Comparison of ENCODE assay signal across 12 cellular contexts in genomic region chr5:142981475-142981874, GRCh38.
DNase-seq lines count a peak whose midpoint lies in the region; ATAC-seq, FAIRE-seq and TF ChIP-seq lines count a peak whose summit lies in the region.
"Had no signal": no experiment of that assay in that cellular context is flagged by ENCODE, and none has a peak within 500 bp of the region (broad histone marks: within the 10 kb centered on the region; RNA-seq: fewer than 3 reads in every experiment).

No MANE protein-coding gene starts in this region.

- peaks cover 13% of the 10 kb centered on the region for H3K4me1 ChIP-seq in GM12878 (ENCODE audit: control insufficient read depth, insufficient read depth, low read length)
- peaks cover 39% of the 10 kb centered on the region for H3K4me1 ChIP-seq in HepG2 (ENCODE audit: insufficient read depth, low read length)
- peaks cover 21 to 49% (median 24%) of the 10 kb centered on the region in 4 donors for H3K4me1 ChIP-seq in transverse colon
- peaks cover 20 to 27% of the 10 kb centered on the region in 2 donors for H3K4me1 ChIP-seq in kidney (ENCODE audit: control insufficient read depth in 1 of 2, insufficient read depth in 1 of 2, low read depth in 1 of 2, low read length in 2 of 2)

- intact Hi-C loops in GM12878 (cut with micrococcal nuclease; ENCODE audit: unreplicated experiment) (no loop called here), HepG2 (cut with micrococcal nuclease; ENCODE audit: unreplicated experiment) (no loop called here), transverse colon (cut with DNase I; ENCODE audit: low total_unique reads) (no loop called here), kidney (cut with DNase I) (no loop called here)

- no TSS peak for BruUV-seq in GM12878 (replicated peaks; lab: Mats Ljungman, UMichigan)
- BruUV-seq in HepG2 (replicated peaks; lab: Mats Ljungman, UMichigan): no TSS peak

- FAIRE-seq in GM12878 (lab: Jason Lieb, UNC): no peak
- no peak for FAIRE-seq in HepG2 (lab: Jason Lieb, UNC)
- no peak for FAIRE-seq in kidney (lab: Jason Lieb, UNC)

- TF ChIP-seq CTCF in GM12878 (IDR thresholded peaks at IDR 0.05 in 2 of 3, conservative IDR thresholded peaks at IDR 0.05 in 1 of 3; ENCODE audit: control insufficient read depth in 2 of 3, extremely low read depth in 1 of 3, insufficient read depth in 1 of 3, low read depth in 3 of 3, low read length in 3 of 3) (no peak), HepG2 (CRISPR knock-in tag; IDR thresholded peaks at IDR 0.05) (no peak), transverse colon (IDR thresholded peaks at IDR 0.05) (no peak), kidney (IDR thresholded peaks at IDR 0.05; ENCODE audit: borderline replicate concordance, extremely low read depth, insufficient read depth) (no peak)

- peaks cover 60% of the 10 kb centered on the region for H3K4me1 Mint-ChIP-seq in activated CD8-positive, alpha-beta memory T cell treated with anti-CD3 and anti-CD28 coated beads, Interleukin-2, amount 10 ng/mL, durations not matched to agents 7 days and 5 days

- no peaks in the 10 kb centered on the region for H3K36me3 ChIP-seq in GM12878 (ENCODE audit: control insufficient read depth in 2 of 2, insufficient read depth in 2 of 2, low read length in 1 of 2)
- peaks cover 0 to 4% of the 10 kb centered on the region in 2 experiments; a peak in 1 of 5 replicates for H3K36me3 ChIP-seq in HepG2 (replicated peaks in 1 of 2; ENCODE audit: control insufficient read depth in 1 of 2, insufficient read depth in 2 of 2, low read length in 2 of 2)
- no peaks in the 10 kb centered on the region for H3K36me3 ChIP-seq in transverse colon
- H3K36me3 ChIP-seq in kidney (ENCODE audit: control insufficient read depth in 1 of 2, insufficient read depth in 2 of 2, low read length in 2 of 2): no peaks in the 10 kb centered on the region

- TF ChIP-seq EP300 in GM12878 (IDR thresholded peaks at IDR 0.05; ENCODE audit: borderline replicate concordance in 1 of 2, control insufficient read depth in 1 of 2, low read depth in 2 of 2, low read length in 2 of 2) (no peak), HepG2 (IDR thresholded peaks at IDR 0.05; ENCODE audit: low read depth in 2 of 2, low read length in 2 of 2) (no peak), HepG2 (CRISPR knock-in tag; IDR thresholded peaks at IDR 0.05; ENCODE audit: borderline replicate concordance) (no peak), transverse colon (IDR thresholded peaks at IDR 0.05; ENCODE audit: low read depth) (no peak)

- in situ Hi-C loops in GM12878 (cut with MboI) (no loop called here), HepG2 (cut with HindIII; ENCODE audit: extremely low pct_ligation_motif_present, low pct_unique_long_range_greater_than_20kb) (no loop called here), transverse colon (cut with MboI; ENCODE audit: low pct_ligation_motif_present in 1 of 4, low pct_unique_long_range_greater_than_20kb in 1 of 4, low sequenced_read_pairs in 3 of 4) (no loop called here)

- H3K9me3 ChIP-seq in GM12878 (replicated peaks; ENCODE audit: control insufficient read depth, insufficient read depth, low read length) (no peaks in the 10 kb centered on the region), HepG2 (ENCODE audit: low read length) (no peaks in the 10 kb centered on the region), transverse colon (no peaks in the 10 kb centered on the region), kidney (ENCODE audit: control insufficient read depth in 1 of 2, low read length in 2 of 2) (no peaks in the 10 kb centered on the region)

- H3K4me3 Mint-ChIP-seq in activated CD8-positive, alpha-beta memory T cell treated with anti-CD3 and anti-CD28 coated beads, Interleukin-2, amount 10 ng/mL, durations not matched to agents 7 days and 5 days: no peak overlapping the region
- H3K4me3 Mint-ChIP-seq: B cell, H9 had no signal

- 52% methylated on average over 5 of the region's 5 CpGs for WGBS in GM12878 (ENCODE audit: insufficient coverage, insufficient replicate concordance, low lambda C conversion rate, missing lambda C conversion rate)
- 17% methylated on average over 5 of the region's 5 CpGs for WGBS in HepG2 (ENCODE audit: low lambda C conversion rate)
- WGBS in transverse colon (ENCODE audit: low coverage in 1 of 2), 2 donors: 28 to 39% methylated on average over 2 to 5 of the region's 5 CpGs

- H3K4me2 ChIP-seq in GM12878 (ENCODE audit: control insufficient read depth, insufficient read depth): no peak overlapping the region
- peak overlapping the region; percentile 75 for H3K4me2 ChIP-seq in HepG2 (ENCODE audit: low read depth, low read length)

- H3K27me3 ChIP-seq in GM12878 (replicated peaks in 1 of 2; ENCODE audit: control insufficient read depth in 2 of 2, insufficient read depth in 2 of 2, low read length in 1 of 2) (no peaks in the 10 kb centered on the region), HepG2 (ENCODE audit: control insufficient read depth in 1 of 2, insufficient read depth in 2 of 2, low read length in 2 of 2) (no peaks in the 10 kb centered on the region), transverse colon (no peaks in the 10 kb centered on the region)

- POLR2A ChIA-PET in GM12878 (lab: Charles Lee) (interaction anchor here (1.3 kb wide), 1 partner anchor 17 kb away, joined by 5 read pairs; no protein-coding TSS in a partner anchor), HepG2 (lab: Yijun Ruan, JAX) (no interaction called here)

- H4K20me1 ChIP-seq in GM12878 (ENCODE audit: control insufficient read depth, insufficient read depth): no peaks in the 10 kb centered on the region
- no peaks in the 10 kb centered on the region for H4K20me1 ChIP-seq in HepG2 (ENCODE audit: insufficient read depth, low read length)

- CTCF ChIA-PET in activated CD8-positive, alpha-beta memory T cell treated with anti-CD3 and anti-CD28 coated beads, Interleukin-2, amount 10 ng/mL, durations not matched to agents 7 days and 5 days (lab: Charles Lee): interaction anchor here (1.4 kb wide), 1 partner anchor 10 kb away, joined by 4 read pairs; no protein-coding TSS in a partner anchor
- CTCF ChIA-PET in GM12878 (lab: Yijun Ruan, JAX): interaction anchor here (0.6 to 1.2 kb wide), 3 partner anchors 22 to 28 kb away, joined by 3 to 4 read pairs (median 3); no protein-coding TSS in a partner anchor
- CTCF ChIA-PET in HepG2 (lab: Yijun Ruan, JAX; ENCODE audit: low intra/inter-chr PET ratio, low total read pairs): no interaction called here

- RAD21 ChIA-PET in GM12878 (lab: Charles Lee; ENCODE audit: unreplicated experiment): interaction anchor here (1.0 kb wide), 1 partner anchor 56 kb away, joined by 4 read pairs; no protein-coding TSS in a partner anchor

- H2AFZ ChIP-seq in GM12878 (ENCODE audit: control insufficient read depth, low read depth, low read length) (0 out of 2 replicates have a peak overlapping the region, but pooled peaks have one; percentile 24), HepG2 (ENCODE audit: low read length) (peak overlapping the region; percentile 77)

- SMC1A ChIA-PET in GM12878 (lab: Charles Lee; ENCODE audit: uncharacterized antibody, unreplicated experiment): interaction anchor here (0.6 to 1.0 kb wide), 3 partner anchors 9 to 25 kb away, joined by 3 read pairs; no protein-coding TSS in a partner anchor

- H3K9ac ChIP-seq in GM12878 (ENCODE audit: control insufficient read depth, insufficient read depth, low read length) (no peak overlapping the region), HepG2 (ENCODE audit: insufficient read depth, low read depth, low read length) (peak overlapping the region; percentile 52), kidney (ENCODE audit: low read length in 2 of 2) (no peak overlapping the region)

- ATAC-seq in activated CD8-positive, alpha-beta memory T cell treated with anti-CD3 and anti-CD28 coated beads, Interleukin-2, amount 10 ng/mL, durations not matched to agents 7 days and 5 days: no peak
- ATAC-seq in GM12878 (no peak), HepG2 (no peak), GM21825 (IDR thresholded peaks at IDR 0.05; ENCODE audit: unreplicated experiment) (no peak)

- H3K9me3 Mint-ChIP-seq in activated CD8-positive, alpha-beta memory T cell treated with anti-CD3 and anti-CD28 coated beads, Interleukin-2, amount 10 ng/mL, durations not matched to agents 7 days and 5 days (ENCODE audit: low read depth): no peaks in the 10 kb centered on the region
- H3K9me3 Mint-ChIP-seq: H9 had no signal

- TF ChIP-seq POLR2A in GM12878 (IDR thresholded peaks at IDR 0.05; ENCODE audit: low read depth, low read length): no peak
- TF ChIP-seq POLR2A in HepG2 (IDR thresholded peaks at IDR 0.05; ENCODE audit: insufficient read depth in 1 of 2, low read depth in 2 of 2, low read length in 2 of 2): no peak
- no peak for TF ChIP-seq POLR2A in transverse colon (IDR thresholded peaks at IDR 0.05)

- DNase-seq in activated CD8-positive, alpha-beta memory T cell treated with anti-CD3 and anti-CD28 coated beads, Interleukin-2, amount 10 ng/mL, durations not matched to agents 7 days and 5 days: no peak
- DNase-seq in activated CD8-positive, alpha-beta memory T cell treated with anti-CD3 and anti-CD28 coated beads, Interleukin-2, amount 50 U/mL, for 48 hours: no peak
- no peak for DNase-seq in GM12878 (ENCODE audit: low read depth, low spot score)
- no peak for DNase-seq in HepG2 (ENCODE audit: low spot score)
- no peak for DNase-seq in transverse colon
- no peak for DNase-seq in kidney
- DNase-seq in NCI-H1048 (lab: John Stamatoyannopoulos, UW): no peak
- DNase-seq: H9, NCI-H2081 treated with DMSO at 0.1 percent for 48 hours, SW 1271 had no signal

- no peaks in the 10 kb centered on the region for H3K27me3 Mint-ChIP-seq in activated CD8-positive, alpha-beta memory T cell treated with anti-CD3 and anti-CD28 coated beads, Interleukin-2, amount 10 ng/mL, durations not matched to agents 7 days and 5 days
- H3K27me3 Mint-ChIP-seq: B cell had no signal

- H3K36me3 Mint-ChIP-seq in activated CD8-positive, alpha-beta memory T cell treated with anti-CD3 and anti-CD28 coated beads, Interleukin-2, amount 10 ng/mL, durations not matched to agents 7 days and 5 days: peaks cover 24% of the 10 kb centered on the region

- no peak overlapping the region for H3K4me3 ChIP-seq in GM12878
- peak overlapping the region in 2 of 3 experiments; percentile 39; a peak in 4 of 6 replicates for H3K4me3 ChIP-seq in HepG2 (replicated peaks in 1 of 3; ENCODE audit: insufficient read depth in 1 of 3, low read depth in 2 of 3, low read length in 3 of 3)
- H3K4me3 ChIP-seq in transverse colon: no peak overlapping the region
- no peak overlapping the region for H3K4me3 ChIP-seq in kidney (ENCODE audit: low read length in 2 of 2)

- TF ChIP-seq RAD21 in GM12878 (IDR thresholded peaks at IDR 0.05; ENCODE audit: insufficient read depth, low read depth, low read length) (no peak), HepG2 (CRISPR knock-in tag; IDR thresholded peaks at IDR 0.05) (no peak)

- no peaks in the 10 kb centered on the region for H3K79me2 ChIP-seq in GM12878 (ENCODE audit: control insufficient read depth, insufficient read depth, low read length)
- no peaks in the 10 kb centered on the region for H3K79me2 ChIP-seq in HepG2 (ENCODE audit: insufficient read depth, low read length)

- peak overlapping the region; percentile 71 for H3K27ac Mint-ChIP-seq in activated CD8-positive, alpha-beta memory T cell treated with anti-CD3 and anti-CD28 coated beads, Interleukin-2, amount 10 ng/mL, durations not matched to agents 7 days and 5 days
- H3K27ac Mint-ChIP-seq: B cell had no signal

- H3K27ac ChIP-seq in GM12878 (ENCODE audit: control insufficient read depth, insufficient read depth) (no peak overlapping the region), HepG2 (ENCODE audit: extremely low read length, insufficient read depth, low read length) (peak overlapping the region; percentile 90), transverse colon (peak overlapping the region; percentile 59 to 79 (median 69)), kidney (ENCODE audit: low read depth in 2 of 2, low read length in 2 of 2) (peak overlapping the region in 1 of 2 donors; percentile 63)

Comparison
In these comparisons a context has a peak if more than half of its experiments do, and no peak if none do; other contexts are left out.
1. H3K4me3 ChIP-seq: peak in HepG2 (2 of 3); none in GM12878 (single experiment), transverse colon (0 of 4) and kidney (0 of 2).